In genomic region chr17:4558311-4558972, GRCh38 we compare ENCODE assay signal across 24 cellular contexts. TPM values are rescaled to one million over a fixed set of nuclear protein-coding genes. Genes with fewer than 3 reads are reported as not detected.
DNase-seq lines count a peak whose midpoint lies in the region; ATAC-seq, FAIRE-seq and TF ChIP-seq lines count a peak whose summit lies in the region.
"Had no signal": no experiment of that assay in that cellular context is flagged by ENCODE, and none has a peak within 500 bp of the region (broad histone marks: within the 10 kb centered on the region; RNA-seq: fewer than 3 reads in every experiment).

No MANE protein-coding gene starts in this region.

- no peak overlapping the region for H2AK5ac ChIP-seq in H1 (ENCODE audit: low read depth, low read length)
- peak overlapping the region; percentile 83 for H2AK5ac ChIP-seq in neuronal stem cell (ENCODE audit: low read depth, low read length)

- no peak for TF ChIP-seq POLR2A in H1 (IDR thresholded peaks at IDR 0.05; ENCODE audit: control extremely low read depth in 1 of 2, low read depth in 2 of 2, low read length in 2 of 2)

- H4K91ac ChIP-seq in H1 (replicated peaks; ENCODE audit: insufficient read length, low read length) (peak overlapping the region; percentile 16), neuronal stem cell (ENCODE audit: low read depth, low read length, poor library complexity) (peak overlapping the region; percentile 44)

- H3K79me2 ChIP-seq in H1 (ENCODE audit: control insufficient read depth in 1 of 2, insufficient read depth in 2 of 2, low read length in 2 of 2) (peaks cover 0 to 17% of the 10 kb centered on the region in 2 experiments; a peak in 3 of 4 replicates), PC-9 (ENCODE audit: low read depth) (peaks cover 17% of the 10 kb centered on the region)

- H3F3A ChIP-seq in PC-9 (ENCODE audit: insufficient read depth, low read depth), result peaks cover 5% of the 10 kb centered on the region; the same call in 1 of the 2 replicates

- POLR2A ChIA-PET in H1 (lab: Charles Lee; ENCODE audit: partially characterized antibody) (interaction anchor here (32.8 kb wide), 1 partner anchor 29 kb away, joined by 546 read pairs; no protein-coding TSS in a partner anchor), PC-9 (lab: Charles Lee; ENCODE audit: unreplicated experiment) (interaction anchor here (0.6 kb wide), 1 partner anchor 122 kb away, joined by 3 read pairs; no protein-coding TSS in a partner anchor)

- H3K4me1 Mint-ChIP-seq in type B pancreatic cell (ENCODE audit: unreplicated experiment), result peaks cover 22% of the 10 kb centered on the region

- H3K18ac ChIP-seq in H1 (ENCODE audit: extremely low read depth, low read length) (no peak overlapping the region), neuronal stem cell (ENCODE audit: low read length) (peak overlapping the region; percentile 19)

- H3K23me2 ChIP-seq in H1 (ENCODE audit: low read depth, low read length), result peaks cover 14% of the 10 kb centered on the region; the same call in 1 of the 2 replicates

- ATAC-seq in left ventricle myocardium superior, result no peak
- no peak for ATAC-seq in GM21737 (IDR thresholded peaks at IDR 0.05; ENCODE audit: unreplicated experiment)

- no peak overlapping the region for H2BK5ac ChIP-seq in H1 (ENCODE audit: low read depth, low read length)
- H2BK5ac ChIP-seq in neuronal stem cell (ENCODE audit: low read length), result no peak overlapping the region

- H4K20me1 ChIP-seq in H1 (replicated peaks in 1 of 2; ENCODE audit: control insufficient read depth in 1 of 2, insufficient read depth in 2 of 2, low read length in 2 of 2) (no peaks in the 10 kb centered on the region), PC-9 (ENCODE audit: insufficient read depth) (no peaks in the 10 kb centered on the region)

- H2BK15ac ChIP-seq in H1 (ENCODE audit: low read length) (0 out of 2 replicates have a peak overlapping the region, but pooled peaks have one; percentile 72), neuronal stem cell (ENCODE audit: low read length) (peak overlapping the region; percentile 54)

- peak overlapping the region; percentile 48 for H3K27ac Mint-ChIP-seq in type B pancreatic cell
- H3K27ac Mint-ChIP-seq: HFFc6 had no signal

- no peaks in the 10 kb centered on the region for H3K9me3 Mint-ChIP-seq in type B pancreatic cell
- H3K9me3 Mint-ChIP-seq: HFFc6 had no signal

- peak overlapping the region; percentile 60; the same call in 1 of the 2 replicates for H2BK12ac ChIP-seq in H1 (ENCODE audit: low read depth, low read length)
- peak overlapping the region; percentile 44 for H2BK12ac ChIP-seq in neuronal stem cell (ENCODE audit: low read length)

- FAIRE-seq in H1 (lab: Jason Lieb, UNC), result no peak
- FAIRE-seq: A204.1, D721Med, H54 had no signal

- H2BK20ac ChIP-seq in H1 (ENCODE audit: low read length), result no peak overlapping the region

- H3K56ac ChIP-seq in H1 (replicated peaks; ENCODE audit: insufficient read length, low read depth, low read length), result no peak overlapping the region

- H3K4me1 ChIP-seq in left ventricle myocardium inferior (peaks cover 44% of the 10 kb centered on the region), H1 (replicated peaks in 1 of 4; ENCODE audit: control insufficient read depth in 3 of 4, insufficient read depth in 4 of 4, low read length in 3 of 4) (peaks cover 7 to 21% (median 12%) of the 10 kb centered on the region in 4 experiments; a peak in 6 of 7 replicates), neuronal stem cell (ENCODE audit: control insufficient read depth in 2 of 2, insufficient read depth in 1 of 2, low read depth in 1 of 2, low read length in 2 of 2) (peaks cover 13 to 32% of the 10 kb centered on the region in 2 donors), PC-9 (replicated peaks; ENCODE audit: insufficient read depth) (peaks cover 11% of the 10 kb centered on the region)
- H3K4me1 ChIP-seq: SJCRH30 had no signal

- H4K8ac ChIP-seq in H1 (ENCODE audit: extremely low read depth, insufficient read depth, low read length), result no peak overlapping the region
- H4K8ac ChIP-seq in neuronal stem cell (ENCODE audit: low read depth, low read length), result no peak overlapping the region

- H3K27me3 ChIP-seq in left ventricle myocardium inferior (ENCODE audit: low read depth) (no peaks in the 10 kb centered on the region), H1 (replicated peaks in 1 of 4; ENCODE audit: control insufficient read depth in 3 of 4, extremely low read depth in 1 of 4, insufficient read depth in 3 of 4, low read length in 3 of 4) (no peaks in the 10 kb centered on the region), neuronal stem cell (ENCODE audit: control insufficient read depth in 3 of 3, insufficient read depth in 3 of 3, low read depth in 1 of 3, low read length in 3 of 3) (peaks cover 0 to 16% (median 0%) of the 10 kb centered on the region in 3 experiments), PC-9 (ENCODE audit: insufficient read depth, low read depth) (no peaks in the 10 kb centered on the region)
- H3K27me3 ChIP-seq: MG63, Peyer's patch, SJCRH30 had no signal

- DNase-seq in left ventricle myocardium superior, result peak; percentile 30
- no peak for DNase-seq in left ventricle myocardium inferior
- DNase-seq in H1 (ENCODE audit: low read depth in 1 of 2, low spot score in 2 of 2), result no peak
- no peak for DNase-seq in neuronal stem cell (ENCODE audit: low spot score)
- no peak for DNase-seq in type B pancreatic cell (ENCODE audit: extremely low spot score, unreplicated experiment)
- DNase-seq in NOMO-1 treated with DMSO at 0.1 percent for 48 hours (lab: John Stamatoyannopoulos, UW; ENCODE audit: unreplicated experiment), result no peak
- DNase-seq in PC-9, result no peak
- DNase-seq: EL; GF-D8; HFFc6; Kasumi-1; NCI-H1417; NCI-H187 treated with DMSO at 0.1 percent for 48 hours; NCI-H510A; NCI-H774; NK-92 treated with Interleukin-12 subunit alpha and Interleukin-12 subunit beta, amount 100 ng/mL, for 24 hours; Peyer's patch; SJCRH30 had no signal

- no peak for TF ChIP-seq EP300 in H1 (IDR thresholded peaks at IDR 0.05; ENCODE audit: borderline replicate concordance in 1 of 2, low read depth in 2 of 2, low read length in 2 of 2)

- no peak overlapping the region for H2AFZ ChIP-seq in H1 (ENCODE audit: low read length)
- H2AFZ ChIP-seq in neuronal stem cell (ENCODE audit: low read length), result no peak overlapping the region
- H2AFZ ChIP-seq in PC-9, result no peak overlapping the region

- CTCF ChIA-PET in H1 (lab: Charles Lee; ENCODE audit: partially characterized antibody) (interaction anchor here (0.9 to 4.1 kb wide), 3 partner anchors 9 to 67 kb away, joined by 3 to 32 read pairs (median 11); no protein-coding TSS in a partner anchor), PC-9 (lab: Charles Lee) (no interaction called here)

- H3K27me3 Mint-ChIP-seq in type B pancreatic cell, result no peaks in the 10 kb centered on the region

- TF ChIP-seq CTCF in left ventricle myocardium inferior (IDR thresholded peaks at IDR 0.05; ENCODE audit: borderline replicate concordance), result no peak
- TF ChIP-seq CTCF in H1 (IDR thresholded peaks at IDR 0.05; ENCODE audit: control extremely low read depth in 1 of 3, insufficient read depth in 1 of 3, low read depth in 1 of 3, low read length in 3 of 3), result no peak
- no peak for TF ChIP-seq CTCF in type B pancreatic cell (conservative IDR thresholded peaks at IDR 0.05)
- no peak for TF ChIP-seq CTCF in PC-9 (conservative IDR thresholded peaks at IDR 0.05)

- H3K4me2 ChIP-seq in H1 (ENCODE audit: insufficient read depth in 1 of 2, low read depth in 2 of 2, low read length in 2 of 2) (no peak overlapping the region), neuronal stem cell (ENCODE audit: insufficient read depth, low read length, poor library complexity, severe bottlenecking) (no peak overlapping the region), PC-9 (no peak overlapping the region)

- H3K9me3 ChIP-seq in left ventricle myocardium inferior (replicated peaks), result no peaks in the 10 kb centered on the region
- H3K9me3 ChIP-seq in H1 (ENCODE audit: insufficient read depth in 2 of 2, low read depth in 1 of 2, low read length in 1 of 2), result no peaks in the 10 kb centered on the region
- no peaks in the 10 kb centered on the region for H3K9me3 ChIP-seq in neuronal stem cell (replicated peaks in 1 of 2; ENCODE audit: control insufficient read depth in 2 of 2, insufficient read depth in 1 of 2, low read depth in 1 of 2, low read length in 2 of 2)
- H3K9me3 ChIP-seq in PC-9 (ENCODE audit: insufficient read depth, low read depth), result no peaks in the 10 kb centered on the region
- H3K9me3 ChIP-seq: MG63, Peyer's patch, SJCRH30 had no signal

- H3K9ac ChIP-seq in H1 (replicated peaks in 1 of 4; ENCODE audit: extremely low read depth in 1 of 4, low read depth in 3 of 4, low read length in 3 of 4) (no peak overlapping the region), neuronal stem cell (ENCODE audit: low read depth, low read length, poor library complexity) (peak overlapping the region; percentile 10)

- H3K27ac ChIP-seq in left ventricle myocardium inferior (replicated peaks) (no peak overlapping the region), H1 (ENCODE audit: low read depth, low read length) (no peak overlapping the region), neuronal stem cell (replicated peaks; ENCODE audit: low read length) (no peak overlapping the region), PC-9 (no peak overlapping the region)
- H3K27ac ChIP-seq: C4-2B, SJCRH30 had no signal

- H3K23ac ChIP-seq in H1 (ENCODE audit: insufficient read length) (no peak overlapping the region), neuronal stem cell (ENCODE audit: low read depth, low read length, poor library complexity) (peak overlapping the region; percentile 14)

- no peak for TF ChIP-seq RAD21 in H1 (IDR thresholded peaks at IDR 0.05 in 1 of 2, conservative IDR thresholded peaks at IDR 0.05 in 1 of 2; ENCODE audit: low read depth in 2 of 2, low read length in 2 of 2)

- H3K79me1 ChIP-seq in H1 (ENCODE audit: low read depth, low read length) (peaks cover 10% of the 10 kb centered on the region), neuronal stem cell (ENCODE audit: low read depth, low read length) (peaks cover 4% of the 10 kb centered on the region)

- H3K14ac ChIP-seq in H1 (ENCODE audit: insufficient read length), result no peak overlapping the region
- peak overlapping the region; percentile 71 for H3K14ac ChIP-seq in neuronal stem cell (ENCODE audit: low read length)

- BruUV-seq in PC-9 (replicated peaks; lab: Mats Ljungman, UMichigan), result no TSS peak

- H3K4me3 ChIP-seq in left ventricle myocardium inferior (no peak overlapping the region), H1 (ENCODE audit: extremely low read depth in 1 of 4, insufficient read depth in 2 of 4, low read depth in 3 of 4, low read length in 4 of 4) (no peak overlapping the region), neuronal stem cell (ENCODE audit: low read length in 2 of 2) (no peak overlapping the region), PC-9 (no peak overlapping the region)
- H3K4me3 ChIP-seq: MG63, SJCRH30 had no signal

- peaks cover 4% of the 10 kb centered on the region for H3K36me3 ChIP-seq in left ventricle myocardium inferior
- peaks cover 0 to 5% (median 3%) of the 10 kb centered on the region in 4 experiments; a peak in 4 of 8 replicates for H3K36me3 ChIP-seq in H1 (ENCODE audit: control insufficient read depth in 2 of 4, insufficient read depth in 4 of 4, low read length in 3 of 4)
- H3K36me3 ChIP-seq in neuronal stem cell (replicated peaks in 1 of 2; ENCODE audit: control insufficient read depth in 2 of 2, insufficient read depth in 2 of 2, low read length in 2 of 2), result peaks cover 3 to 8% of the 10 kb centered on the region in 2 donors
- peaks cover 8% of the 10 kb centered on the region for H3K36me3 ChIP-seq in PC-9 (ENCODE audit: low read depth)
- H3K36me3 ChIP-seq: SJCRH30 had no signal

- H4K5ac ChIP-seq in H1 (ENCODE audit: insufficient read length, low read depth, low read length), result no peak overlapping the region

- no peaks in the 10 kb centered on the region for H3K36me3 Mint-ChIP-seq in type B pancreatic cell

- no peaks in the 10 kb centered on the region for H3K9me2 ChIP-seq in PC-9 (ENCODE audit: insufficient read depth)

- no peak overlapping the region for H3K4me3 Mint-ChIP-seq in type B pancreatic cell
- H3K4me3 Mint-ChIP-seq: HFFc6 had no signal

- H2BK120ac ChIP-seq in H1 (replicated peaks; ENCODE audit: low read depth, low read length) (no peak overlapping the region), neuronal stem cell (ENCODE audit: low read depth, low read length) (peak overlapping the region; percentile 12)

- intact Hi-C loops in left ventricle myocardium superior (cut with micrococcal nuclease) (no loop called here), left ventricle myocardium inferior (cut with micrococcal nuclease) (no loop called here), PC-9 (cut with micrococcal nuclease; ENCODE audit: unreplicated experiment) (no loop called here)

- no peak overlapping the region for H3K4ac ChIP-seq in H1 (replicated peaks; ENCODE audit: insufficient read length, low read depth, low read length)
- H3K4ac ChIP-seq in neuronal stem cell (ENCODE audit: low read length), result peak overlapping the region; percentile 47

- 88% methylated on average over 15 of the region's 25 CpGs; no CpG with 5 or more reads in 1 of the 2 experiments for WGBS in H1 (ENCODE audit: extremely low coverage in 1 of 2, insufficient coverage in 1 of 2, insufficient read length in 1 of 2, insufficient replicate concordance in 2 of 2, low coverage in 1 of 2, low lambda C conversion rate in 2 of 2, missing lambda C conversion rate in 1 of 2), 2 experiments
- WGBS in neuronal stem cell (ENCODE audit: extremely low coverage in 2 of 2, insufficient read length in 2 of 2, insufficient replicate concordance in 1 of 2), 2 donors, result no CpG with 5 or more reads among the region's 25 CpGs

RNA-seq across cellular contexts. Expression of gene GGT6, which starts 1.9 kb away (rescaled TPM):
- 0.22 TPM for total RNA-seq in left ventricle myocardium superior
- total RNA-seq in left ventricle myocardium inferior, result not detected
- not detected in 2 replicates for total RNA-seq in H1 (2021; fragmentation: NEBNext Ultra II Directional; extraction: Animal tissue kit (Norgen Biotek cat#: 25700))
- 0.18 and 0.30 TPM in 2 replicates for polyA plus RNA-seq in H1 (2011; rRNA removed)
- 0.16 TPM for polyA plus RNA-seq in H1 (2011; cell fraction: cytosol; rRNA removed)
- polyA plus RNA-seq in H1 (2011; cell fraction: nucleus; rRNA removed), result 0.04 TPM
- polyA plus RNA-seq in H1 (2012, experiment 1 of 2), result 0.11 to 0.15 TPM in 2 of 4 replicates, not detected in the others
- not detected for polyA plus RNA-seq in H1 (2012, experiment 2 of 2)
- 0.02 TPM for polyA plus RNA-seq in H1 (2013, experiment 1 of 2)
- polyA plus RNA-seq in H1 (2013, experiment 2 of 2), result 0.07 TPM
- 0.09 TPM in 1 of 2 replicates, not detected in the other for polyA minus RNA-seq in H1 (2011; rRNA and poly(A)+ RNA removed)
- not detected for polyA minus RNA-seq in H1 (2011; cell fraction: cytosol; rRNA and poly(A)+ RNA removed)
- polyA minus RNA-seq in H1 (2011; cell fraction: nucleus; rRNA and poly(A)+ RNA removed), result 0.90 TPM
- polyA plus RNA-seq in neuronal stem cell (2013, experiment 1 of 2), result not detected
- not detected for polyA plus RNA-seq in neuronal stem cell (2013, experiment 2 of 2)
- 1.0 and 1.4 TPM in 2 replicates for total RNA-seq in type B pancreatic cell (ENCODE audit: low replicate concordance)
- 3.7 and 7.5 TPM in 2 replicates for total RNA-seq in PC-9 (2021)
- total RNA-seq: HFFc6, SJCRH30 had no signal

RNA-seq across cellular contexts. Expression of gene MYBBP1A, which starts 3.3 kb away (rescaled TPM):
- total RNA-seq in left ventricle myocardium superior (18.5 TPM), left ventricle myocardium inferior (21.3 TPM), type B pancreatic cell (ENCODE audit: low replicate concordance) (63.7 and 66.0 TPM in 2 replicates), PC-9 (2021) (76.3 and 89.1 TPM in 2 replicates)
- total RNA-seq in H1 (2021; fragmentation: NEBNext Ultra II Directional; extraction: Animal tissue kit (Norgen Biotek cat#: 25700)), result 151 and 153 TPM in 2 replicates
- polyA plus RNA-seq in H1 (2011; rRNA removed), result 46.8 and 79.9 TPM in 2 replicates
- polyA plus RNA-seq in H1 (2011; cell fraction: cytosol; rRNA removed), result 58.4 TPM
- 266 TPM for polyA plus RNA-seq in H1 (2011; cell fraction: nucleus; rRNA removed)
- polyA plus RNA-seq in H1 (2012, experiment 1 of 2), result 98.7 to 125 TPM (median 120 TPM) in 4 replicates
- polyA plus RNA-seq in H1 (2012, experiment 2 of 2), result 114 TPM
- polyA plus RNA-seq in H1 (2013, experiment 1 of 2), result 74.0 TPM
- polyA plus RNA-seq in H1 (2013, experiment 2 of 2), result 63.6 TPM
- polyA minus RNA-seq in H1 (2011; rRNA and poly(A)+ RNA removed), result 87.5 and 109 TPM in 2 replicates
- polyA minus RNA-seq in H1 (2011; cell fraction: cytosol; rRNA and poly(A)+ RNA removed), result 88.4 TPM
- 116 TPM for polyA minus RNA-seq in H1 (2011; cell fraction: nucleus; rRNA and poly(A)+ RNA removed)
- 15.0 TPM for polyA plus RNA-seq in neuronal stem cell (2013, experiment 1 of 2)
- polyA plus RNA-seq in neuronal stem cell (2013, experiment 2 of 2), result 14.9 TPM

RNA-seq across cellular contexts. Expression of gene SMTNL2, which starts 25.9 kb away (rescaled TPM):
- 47.4 TPM for total RNA-seq in left ventricle myocardium superior
- 33.4 TPM for total RNA-seq in left ventricle myocardium inferior
- 3.7 and 4.5 TPM in 2 replicates for total RNA-seq in H1 (2021; fragmentation: NEBNext Ultra II Directional; extraction: Animal tissue kit (Norgen Biotek cat#: 25700))
- 3.6 and 4.6 TPM in 2 replicates for polyA plus RNA-seq in H1 (2011; rRNA removed)
- polyA plus RNA-seq in H1 (2011; cell fraction: cytosol; rRNA removed), result 3.4 TPM
- 4.5 TPM for polyA plus RNA-seq in H1 (2011; cell fraction: nucleus; rRNA removed)
- 3.3 to 6.3 TPM (median 4.1 TPM) in 4 replicates for polyA plus RNA-seq in H1 (2012, experiment 1 of 2)
- 4.5 TPM for polyA plus RNA-seq in H1 (2012, experiment 2 of 2)
- polyA plus RNA-seq in H1 (2013, experiment 1 of 2), result 2.9 TPM
- 2.2 TPM for polyA plus RNA-seq in H1 (2013, experiment 2 of 2)
- polyA minus RNA-seq in H1 (2011; rRNA and poly(A)+ RNA removed), result 3.0 and 3.1 TPM in 2 replicates
- 4.0 TPM for polyA minus RNA-seq in H1 (2011; cell fraction: cytosol; rRNA and poly(A)+ RNA removed)
- polyA minus RNA-seq in H1 (2011; cell fraction: nucleus; rRNA and poly(A)+ RNA removed), result 2.3 TPM
- polyA plus RNA-seq in neuronal stem cell (2013, experiment 1 of 2), result 8.7 TPM
- 9.0 TPM for polyA plus RNA-seq in neuronal stem cell (2013, experiment 2 of 2)
- total RNA-seq in type B pancreatic cell (ENCODE audit: low replicate concordance), result 19.4 and 25.5 TPM in 2 replicates
- not detected in 2 replicates for total RNA-seq in PC-9 (2021)
- total RNA-seq: HFFc6, SJCRH30 had no signal

RNA-seq across cellular contexts. Expression of gene SPNS2, which starts 59.8 kb away (rescaled TPM):
- 12.7 TPM for total RNA-seq in left ventricle myocardium superior
- total RNA-seq in left ventricle myocardium inferior, result 11.2 TPM
- total RNA-seq in H1 (2021; fragmentation: NEBNext Ultra II Directional; extraction: Animal tissue kit (Norgen Biotek cat#: 25700)), result 0.98 and 1.5 TPM in 2 replicates
- polyA plus RNA-seq in H1 (2011; rRNA removed), result 1.2 and 1.9 TPM in 2 replicates
- polyA plus RNA-seq in H1 (2011; cell fraction: cytosol; rRNA removed), result 1.5 TPM
- polyA plus RNA-seq in H1 (2011; cell fraction: nucleus; rRNA removed), result 2.6 TPM
- 0.51 to 1.6 TPM (median 1.4 TPM) in 4 replicates for polyA plus RNA-seq in H1 (2012, experiment 1 of 2)
- polyA plus RNA-seq in H1 (2012, experiment 2 of 2), result 1.4 TPM
- 0.77 TPM for polyA plus RNA-seq in H1 (2013, experiment 1 of 2)
- 0.83 TPM for polyA plus RNA-seq in H1 (2013, experiment 2 of 2)
- polyA minus RNA-seq in H1 (2011; rRNA and poly(A)+ RNA removed), result 0.35 and 1.6 TPM in 2 replicates
- polyA minus RNA-seq in H1 (2011; cell fraction: cytosol; rRNA and poly(A)+ RNA removed), result 0.59 TPM
- 1.5 TPM for polyA minus RNA-seq in H1 (2011; cell fraction: nucleus; rRNA and poly(A)+ RNA removed)
- 0.54 TPM for polyA plus RNA-seq in neuronal stem cell (2013, experiment 1 of 2)
- polyA plus RNA-seq in neuronal stem cell (2013, experiment 2 of 2), result 0.58 TPM
- total RNA-seq in type B pancreatic cell (ENCODE audit: low replicate concordance), result 16.1 and 36.7 TPM in 2 replicates
- total RNA-seq in PC-9 (2021), result 25.7 and 33.8 TPM in 2 replicates
- total RNA-seq: HFFc6 had no signal
